Comparison of ENCODE assay signal across 16 cellular contexts in the genomic region with DNA sequence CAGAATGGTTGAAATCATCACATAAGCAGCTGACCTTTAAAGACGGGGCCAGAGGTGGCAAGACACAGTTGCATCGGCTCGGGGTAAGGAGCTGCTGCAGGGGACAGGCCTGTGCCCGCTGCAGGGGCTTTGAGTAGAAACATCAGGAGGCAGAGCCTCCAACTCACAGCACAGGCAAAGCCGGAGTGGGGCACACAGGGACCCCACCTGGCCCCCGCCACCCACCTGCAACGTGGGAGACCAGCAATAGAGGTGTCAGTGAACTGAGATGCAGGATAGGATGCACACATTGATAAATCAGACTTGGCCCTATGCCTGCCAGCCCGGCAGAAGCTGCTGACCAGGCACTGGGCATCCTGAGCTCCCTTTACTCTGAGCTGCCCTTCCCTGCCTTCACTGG.
DNase-seq lines count a peak whose midpoint lies in the region; ATAC-seq and TF ChIP-seq lines count a peak whose summit lies in the region.
"Had no signal": no experiment of that assay in that cellular context is flagged by ENCODE, and none has a peak within 500 bp of the region (broad histone marks: within the 10 kb centered on the region; RNA-seq: fewer than 3 reads in every experiment).

No MANE protein-coding gene starts in this region.

- H3K27ac ChIP-seq in dorsolateral prefrontal cortex, result no peak overlapping the region
- H3K27ac ChIP-seq: A549, C4-2B had no signal

- ATAC-seq in natural killer cell treated with Interleukin-12 subunit alpha and Interleukin-12 subunit beta and Interleukin-15 and Interleukin-18, amount 100 ng/mL, for 72 hours, result no peak
- no peak for ATAC-seq in natural killer cell
- ATAC-seq: A549, GM23338 had no signal

- WGBS in lower leg skin, 2 donors, result 74 to 88% methylated on average over 8 of the region's 8 CpGs

- H3K27me3 ChIP-seq in dorsolateral prefrontal cortex, result peaks cover 0 to 12% (median 0%) of the 10 kb centered on the region in 45 donors
- H3K27me3 ChIP-seq: BE2C had no signal

- H3K27me3 Mint-ChIP-seq in natural killer cell treated with Interleukin-12 subunit alpha and Interleukin-12 subunit beta and Interleukin-15 and Interleukin-18, amount 100 ng/mL, for 72 hours, result peaks cover 8 to 10% of the 10 kb centered on the region in 2 donors
- H3K27me3 Mint-ChIP-seq in natural killer cell (ENCODE audit: low read depth in 2 of 2), result peaks cover 0 to 6% of the 10 kb centered on the region in 2 donors

- no peak for TF ChIP-seq POLR2A in lower leg skin (IDR thresholded peaks at IDR 0.05)

- no peaks in the 10 kb centered on the region for H3K4me1 Mint-ChIP-seq in natural killer cell treated with Interleukin-12 subunit alpha and Interleukin-12 subunit beta and Interleukin-15 and Interleukin-18, amount 100 ng/mL, for 72 hours (ENCODE audit: low read depth in 2 of 2)
- no peaks in the 10 kb centered on the region for H3K4me1 Mint-ChIP-seq in natural killer cell
- H3K4me1 Mint-ChIP-seq: GM23338 had no signal

- TF ChIP-seq CTCF in natural killer cell (IDR thresholded peaks at IDR 0.05) (no peak), dorsolateral prefrontal cortex (IDR thresholded peaks at IDR 0.05 in 54 of 56, conservative IDR thresholded peaks at IDR 0.05 in 2 of 56; ENCODE audit: low read depth in 1 of 56, partially characterized antibody in 56 of 56) (no peak), lower leg skin (IDR thresholded peaks at IDR 0.05) (no peak)

- no peak overlapping the region for H3K4me3 Mint-ChIP-seq in natural killer cell treated with Interleukin-12 subunit alpha and Interleukin-12 subunit beta and Interleukin-15 and Interleukin-18, amount 100 ng/mL, for 72 hours
- no peak overlapping the region for H3K4me3 Mint-ChIP-seq in natural killer cell
- H3K4me3 Mint-ChIP-seq: CD4-positive, alpha-beta memory T cell; GM23338 had no signal

- H3K9me3 Mint-ChIP-seq in natural killer cell treated with Interleukin-12 subunit alpha and Interleukin-12 subunit beta and Interleukin-15 and Interleukin-18, amount 100 ng/mL, for 72 hours, result no peaks in the 10 kb centered on the region
- H3K9me3 Mint-ChIP-seq in natural killer cell, result peaks cover 2 to 4% of the 10 kb centered on the region in 2 donors

- no peak overlapping the region for H3K27ac Mint-ChIP-seq in natural killer cell treated with Interleukin-12 subunit alpha and Interleukin-12 subunit beta and Interleukin-15 and Interleukin-18, amount 100 ng/mL, for 72 hours
- no peak overlapping the region for H3K27ac Mint-ChIP-seq in natural killer cell
- H3K27ac Mint-ChIP-seq: CD4-positive, alpha-beta memory T cell; GM23338 had no signal

- no peaks in the 10 kb centered on the region for H3K36me3 Mint-ChIP-seq in natural killer cell treated with Interleukin-12 subunit alpha and Interleukin-12 subunit beta and Interleukin-15 and Interleukin-18, amount 100 ng/mL, for 72 hours
- no peaks in the 10 kb centered on the region for H3K36me3 Mint-ChIP-seq in natural killer cell
- H3K36me3 Mint-ChIP-seq: CD4-positive, alpha-beta memory T cell had no signal

- DNase-seq in natural killer cell treated with Interleukin-12 subunit alpha and Interleukin-12 subunit beta and Interleukin-15 and Interleukin-18, amount 100 ng/mL, for 72 hours (ENCODE audit: low spot score), result peak; percentile 45
- DNase-seq in natural killer cell (no peak), dorsolateral prefrontal cortex (peak in 6 of 10 donors; percentile 2 to 26 (median 12)), mesenteric fat pad (ENCODE audit: low spot score) (peak; percentile 62), lower leg skin (ENCODE audit: low spot score in 2 of 2) (no peak), NCI-H524 (lab: John Stamatoyannopoulos, UW) (no peak)
- DNase-seq in activated T-cell treated with anti-CD3 and anti-CD28 coated beads, Interleukin-2, amount 50 U/mL, for 48 hours, result no peak
- DNase-seq: BE2C; CD4-positive, alpha-beta memory T cell; DMS153; DMS79 treated with DMSO at 0.1 percent for 48 hours; EL; H7 had no signal

- H3K4me3 ChIP-seq in dorsolateral prefrontal cortex, result no peak overlapping the region
- H3K4me3 ChIP-seq in lower leg skin (ENCODE audit: low read depth, poor library complexity, severe bottlenecking), result no peak overlapping the region
- H3K4me3 ChIP-seq: A549, GM23338 had no signal

- intact Hi-C loops in natural killer cell (cut with micrococcal nuclease) (no loop called here), dorsolateral prefrontal cortex (cut with DNase I) (no loop called here), lower leg skin (cut with DNase I; ENCODE audit: low total_unique reads) (no loop called here)

Comparison
In these comparisons a context has a peak if more than half of its experiments do, and no peak if none do; other contexts are left out.
1. DNase-seq: peak in natural killer cell treated with Interleukin-12 subunit alpha and Interleukin-12 subunit beta and Interleukin-15 and Interleukin-18, amount 100 ng/mL, for 72 hours (single experiment), dorsolateral prefrontal cortex (6 of 10) and mesenteric fat pad (single experiment); none in natural killer cell (single experiment), activated T-cell treated with anti-CD3 and anti-CD28 coated beads, Interleukin-2, amount 50 U/mL, for 48 hours (0 of 2), lower leg skin (0 of 2) and NCI-H524 (0 of 2).